Comparison of ENCODE assay signal across 9 cellular contexts in the genomic region with DNA sequence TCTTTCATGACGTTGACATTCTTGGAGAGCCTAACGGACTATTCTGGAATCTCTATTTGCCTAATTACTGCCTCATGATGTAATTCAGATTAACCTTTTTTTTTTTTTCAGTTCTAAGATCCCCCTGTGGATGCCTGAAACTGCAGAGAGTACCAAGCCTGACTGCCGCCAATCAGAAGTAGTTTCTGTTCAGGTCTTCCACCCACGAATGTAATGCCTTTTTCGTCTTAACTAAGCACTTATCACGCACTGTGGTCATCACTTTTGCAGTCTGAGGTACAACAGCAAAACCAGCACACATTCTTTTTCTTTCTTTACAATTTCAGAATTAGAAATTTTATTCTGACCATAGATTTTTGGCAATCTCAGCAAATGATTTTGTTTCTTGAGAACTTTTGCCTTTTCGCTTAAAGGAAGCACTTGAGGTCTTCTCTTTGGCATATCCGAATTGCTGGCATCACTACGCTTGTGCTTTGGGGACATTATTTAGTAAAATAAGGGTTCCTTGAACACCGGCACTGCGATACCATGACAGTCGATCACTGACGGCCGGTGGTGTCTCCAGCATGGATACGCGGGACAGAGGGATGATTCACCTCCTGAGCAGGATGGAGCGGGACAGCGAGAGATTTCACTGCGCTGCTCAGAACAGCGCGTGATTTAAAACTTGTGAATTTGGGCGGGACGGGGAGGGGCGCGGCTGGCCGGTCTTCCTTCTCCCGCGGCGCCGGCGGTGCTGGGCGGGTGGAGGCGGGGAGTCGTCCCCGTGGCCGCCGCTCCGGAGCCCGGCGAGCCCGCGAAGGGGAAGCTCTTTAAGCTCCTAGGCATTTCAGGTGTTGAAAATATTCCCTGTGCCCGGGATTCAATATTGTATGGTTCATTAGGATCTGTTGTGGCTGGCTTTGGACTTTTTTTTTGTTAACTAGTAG. TPM values are rescaled to one million over a fixed set of nuclear protein-coding genes. Genes with fewer than 3 reads are reported as not detected.
DNase-seq lines count a peak whose midpoint lies in the region; ATAC-seq, FAIRE-seq and TF ChIP-seq lines count a peak whose summit lies in the region.
"Had no signal": no experiment of that assay in that cellular context is flagged by ENCODE, and none has a peak within 500 bp of the region (broad histone marks: within the 10 kb centered on the region; RNA-seq: fewer than 3 reads in every experiment).

No MANE protein-coding gene starts in this region.

- H3K27ac ChIP-seq in PC-3 (ENCODE audit: low read length) (no peak overlapping the region), brain microvascular endothelial cell (no peak overlapping the region), kidney (ENCODE audit: low read depth in 2 of 2, low read length in 2 of 2) (no peak overlapping the region)

- H3K4me1 Mint-ChIP-seq in stimulated activated effector memory CD8-positive, alpha-beta T cell treated with anti-CD3 and anti-CD28 coated beads, Interleukin-12 subunit alpha, Interleukin-12 subunit beta, amount 100 ng/mL, for 72 hours, result peaks cover 48% of the 10 kb centered on the region

- peak overlapping the region; percentile 81 for H3K27ac Mint-ChIP-seq in stimulated activated effector memory CD8-positive, alpha-beta T cell treated with anti-CD3 and anti-CD28 coated beads, Interleukin-12 subunit alpha, Interleukin-12 subunit beta, amount 100 ng/mL, for 72 hours

- no peaks in the 10 kb centered on the region for H4K20me1 ChIP-seq in PC-3 (ENCODE audit: low read length)

- no peaks in the 10 kb centered on the region for H3K9me2 ChIP-seq in PC-3 (replicated peaks; ENCODE audit: low read length)

- H2AFZ ChIP-seq in PC-3 (ENCODE audit: low read length), result peak overlapping the region; percentile 85

- no peaks in the 10 kb centered on the region for H3K79me2 ChIP-seq in PC-3 (ENCODE audit: low read length)

- in situ Hi-C loops in brain microvascular endothelial cell (cut with HindIII; ENCODE audit: low pct_ligation_motif_present, low sequenced_read_pairs), result no loop called here

- intact Hi-C loops in PC-3 (cut with micrococcal nuclease) (no loop called here), kidney (cut with DNase I) (no loop called here)

- no peaks in the 10 kb centered on the region for H3F3A ChIP-seq in PC-3 (ENCODE audit: low read length, unreplicated experiment)

- no peaks in the 10 kb centered on the region for H3K9me3 Mint-ChIP-seq in stimulated activated effector memory CD8-positive, alpha-beta T cell treated with anti-CD3 and anti-CD28 coated beads, Interleukin-12 subunit alpha, Interleukin-12 subunit beta, amount 100 ng/mL, for 72 hours

- POLR2A ChIA-PET in PC-3 (lab: Charles Lee; ENCODE audit: unreplicated experiment), result no interaction called here

- H3K9ac ChIP-seq in PC-3 (ENCODE audit: low read length) (peak overlapping the region; percentile 46), kidney (ENCODE audit: low read length in 2 of 2) (no peak overlapping the region)

- ATAC-seq in GM18867 (IDR thresholded peaks at IDR 0.05; ENCODE audit: unreplicated experiment) (peak; percentile 69), HG02981 (IDR thresholded peaks at IDR 0.05; ENCODE audit: unreplicated experiment) (peak; percentile 67), PC-3 (peak; percentile 90)
- peak; percentile 97 for ATAC-seq in stimulated activated effector memory CD8-positive, alpha-beta T cell treated with anti-CD3 and anti-CD28 coated beads, Interleukin-12 subunit alpha, Interleukin-12 subunit beta, amount 100 ng/mL, for 72 hours

- H3K36me3 Mint-ChIP-seq in stimulated activated effector memory CD8-positive, alpha-beta T cell treated with anti-CD3 and anti-CD28 coated beads, Interleukin-12 subunit alpha, Interleukin-12 subunit beta, amount 100 ng/mL, for 72 hours, result peaks cover 27% of the 10 kb centered on the region

- H3K9me3 ChIP-seq in PC-3 (ENCODE audit: low read length) (no peaks in the 10 kb centered on the region), kidney (ENCODE audit: control insufficient read depth in 1 of 2, low read length in 2 of 2) (no peaks in the 10 kb centered on the region)

- H3K4me3 ChIP-seq in PC-3 (ENCODE audit: low read length) (peak overlapping the region; percentile 68), brain microvascular endothelial cell (ENCODE audit: low read depth, low read length) (peak overlapping the region; percentile 44), kidney (ENCODE audit: low read length in 2 of 2) (peak overlapping the region; percentile 8 to 30)

- DNase-seq in AG20443 (ENCODE audit: low spot score), result peak; percentile 81
- peak; percentile 69 for DNase-seq in PC-3
- DNase-seq in brain microvascular endothelial cell, result peak; percentile 43
- DNase-seq in kidney, result no peak
- peak in 1 of 2 donors; percentile 75 for DNase-seq in stimulated activated effector memory CD8-positive, alpha-beta T cell treated with anti-CD3 and anti-CD28 coated beads, Interleukin-12 subunit alpha, Interleukin-12 subunit beta, amount 100 ng/mL, for 72 hours (ENCODE audit: low spot score in 2 of 2)
- no peak for DNase-seq in NCI-H526 treated with DMSO at 0.1 percent for 48 hours (lab: John Stamatoyannopoulos, UW)

- peak overlapping the region; percentile 76 for H3K4me3 Mint-ChIP-seq in stimulated activated effector memory CD8-positive, alpha-beta T cell treated with anti-CD3 and anti-CD28 coated beads, Interleukin-12 subunit alpha, Interleukin-12 subunit beta, amount 100 ng/mL, for 72 hours

- CTCF ChIA-PET in PC-3 (lab: Charles Lee), result no interaction called here

- 0 out of 2 replicates have a peak, but pooled peaks cover 13% of the 10 kb centered on the region for H3K4me1 ChIP-seq in PC-3 (ENCODE audit: insufficient read depth, low read length)
- H3K4me1 ChIP-seq in kidney (ENCODE audit: control insufficient read depth in 1 of 2, insufficient read depth in 1 of 2, low read depth in 1 of 2, low read length in 2 of 2), result no peaks in the 10 kb centered on the region

- peak overlapping the region; percentile 90 for H3K4me2 ChIP-seq in PC-3 (ENCODE audit: low read length)

- no peaks in the 10 kb centered on the region for H3K27me3 ChIP-seq in PC-3 (ENCODE audit: low read length)
- no peaks in the 10 kb centered on the region for H3K27me3 ChIP-seq in brain microvascular endothelial cell (replicated peaks)

- TF ChIP-seq CTCF in PC-3 (conservative IDR thresholded peaks at IDR 0.05; ENCODE audit: low read depth, low read length) (no peak), brain microvascular endothelial cell (IDR thresholded peaks at IDR 0.05; ENCODE audit: low read depth, low read length, missing control alignments) (no peak), kidney (IDR thresholded peaks at IDR 0.05; ENCODE audit: borderline replicate concordance, extremely low read depth, insufficient read depth) (no peak)

- BruUV-seq in PC-3 (replicated peaks; lab: Mats Ljungman, UMichigan), result no TSS peak

- no peaks in the 10 kb centered on the region for H3K36me3 ChIP-seq in PC-3 (ENCODE audit: low read depth, low read length)
- H3K36me3 ChIP-seq in brain microvascular endothelial cell (replicated peaks), result no peaks in the 10 kb centered on the region
- H3K36me3 ChIP-seq in kidney (ENCODE audit: control insufficient read depth in 1 of 2, insufficient read depth in 2 of 2, low read length in 2 of 2), result no peaks in the 10 kb centered on the region

- FAIRE-seq in kidney (lab: Jason Lieb, UNC), result no peak

RNA-seq across cellular contexts. Expression of a gene that starts 32.0 kb away (rescaled TPM):
- total RNA-seq in PC-3 (2014; rRNA removed), result 0.07 and 0.81 TPM in 2 replicates
- total RNA-seq in kidney, result 0.69 TPM
- polyA plus RNA-seq in kidney (ENCODE audit: insufficient read depth, low read depth, low replicate concordance), result not detected

RNA-seq across cellular contexts. Expression of a gene that starts 38.8 kb away (rescaled TPM):
- total RNA-seq in PC-3 (2014; rRNA removed) (not detected in 2 replicates), kidney (not detected)
- polyA plus RNA-seq in kidney (ENCODE audit: insufficient read depth, low read depth, low replicate concordance), result not detected
- total RNA-seq: T-helper 2 cell treated with Interferon-gamma antibody and Interleukin-4, amounts not matched to agents 100 ng/mL and 5 ng/mL, for 36 hours had no signal

Comparison
In these comparisons a context has a peak if more than half of its experiments do, and no peak if none do; other contexts are left out.
1. DNase-seq: peak in AG20443 (single experiment), PC-3 (single experiment) and brain microvascular endothelial cell (single experiment); none in kidney (single experiment) and NCI-H526 treated with DMSO at 0.1 percent for 48 hours (single experiment).
2. Peak in every context shown above with its lines, with median percentiles within 50 percentile points of each other: ATAC-seq and H3K4me3 ChIP-seq.